ENCODE assay signal across 24 cellular contexts in the genomic region with DNA sequence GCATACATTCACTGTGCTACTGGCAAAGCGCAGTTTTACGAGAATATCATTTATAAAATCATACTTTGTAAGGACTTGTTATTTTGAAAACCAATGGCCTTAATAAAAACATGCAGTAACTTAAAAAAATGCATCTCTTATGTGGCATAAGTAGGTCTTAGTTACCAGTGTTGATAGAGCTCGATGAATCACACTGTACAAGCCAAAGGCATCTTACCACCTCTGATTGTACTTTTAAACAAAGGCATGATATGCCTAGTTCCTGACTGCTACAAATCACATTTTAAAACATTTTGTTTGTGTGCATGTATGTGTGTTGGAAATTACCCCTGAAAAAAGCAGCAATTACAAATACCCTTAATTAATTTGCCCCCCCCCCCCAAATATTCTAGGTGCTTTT. TPM values are rescaled to one million over a fixed set of nuclear protein-coding genes. Genes with fewer than 3 reads are reported as not detected.
DNase-seq lines count a peak whose midpoint lies in the region; ATAC-seq and TF ChIP-seq lines count a peak whose summit lies in the region.
"Had no signal": no experiment of that assay in that cellular context is flagged by ENCODE, and none has a peak within 500 bp of the region (broad histone marks: within the 10 kb centered on the region; RNA-seq: fewer than 3 reads in every experiment).

No MANE protein-coding gene starts in this region.

- H3K27ac Mint-ChIP-seq in CD4-positive, alpha-beta T cell: peak overlapping the region; percentile 87
- H3K27ac Mint-ChIP-seq in activated T-helper 17 cell treated with anti-CD3 and anti-CD28 coated beads, Interleukin-2, amount 50 U/mL, for 72 hours: peak overlapping the region; percentile 65
- H3K27ac Mint-ChIP-seq in natural killer cell treated with Interleukin-12 subunit alpha and Interleukin-12 subunit beta and Interleukin-15 and Interleukin-18, amount 100 ng/mL, for 72 hours: no peak overlapping the region
- H3K27ac Mint-ChIP-seq: progenitor cell of endocrine pancreas had no signal

- H3K9ac ChIP-seq in HUES48 (ENCODE audit: low read depth, low read length) (no peak overlapping the region), iPS-15b (ENCODE audit: low read depth, low read length) (no peak overlapping the region)

- POLR2A ChIA-PET in CD4-positive, alpha-beta T cell (lab: Charles Lee): no interaction called here

- H3K4me1 ChIP-seq in HUES48 (ENCODE audit: control insufficient read depth, insufficient read depth, low read length): peaks cover 39% of the 10 kb centered on the region
- H3K4me1 ChIP-seq in iPS-15b (ENCODE audit: control insufficient read depth, insufficient read depth, low read length): peaks cover 21% of the 10 kb centered on the region
- H3K4me1 ChIP-seq: body of pancreas, Peyer's patch, transverse colon had no signal

- CTCF ChIA-PET in CD4-positive, alpha-beta T cell (lab: Charles Lee): no interaction called here

- H3K27me3 Mint-ChIP-seq in CD4-positive, alpha-beta T cell: no peaks in the 10 kb centered on the region
- H3K27me3 Mint-ChIP-seq in activated T-helper 17 cell treated with anti-CD3 and anti-CD28 coated beads, Interleukin-2, amount 50 U/mL, for 72 hours: no peaks in the 10 kb centered on the region
- H3K27me3 Mint-ChIP-seq in natural killer cell treated with Interleukin-12 subunit alpha and Interleukin-12 subunit beta and Interleukin-15 and Interleukin-18, amount 100 ng/mL, for 72 hours: no peaks in the 10 kb centered on the region
- H3K27me3 Mint-ChIP-seq: progenitor cell of endocrine pancreas had no signal

- no peak overlapping the region for H3K27ac ChIP-seq in CD4-positive, alpha-beta T cell (ENCODE audit: low read depth, low read length)
- peak overlapping the region; percentile 48 for H3K27ac ChIP-seq in HUES48 (ENCODE audit: low read depth, low read length)
- H3K27ac ChIP-seq: body of pancreas, neutrophil, Peyer's patch, transverse colon had no signal

- intact Hi-C loops in CD4-positive, alpha-beta T cell (cut with DNase I, micrococcal nuclease): loop anchor here in 1 of 2 experiments (5.0 to 10.0 kb wide), 2 partner anchors 52 to 186 kb away; no protein-coding TSS in a partner anchor

- H3K36me3 Mint-ChIP-seq in CD4-positive, alpha-beta T cell (ENCODE audit: low read depth): peaks cover 27% of the 10 kb centered on the region
- peaks cover 46% of the 10 kb centered on the region for H3K36me3 Mint-ChIP-seq in activated T-helper 17 cell treated with anti-CD3 and anti-CD28 coated beads, Interleukin-2, amount 50 U/mL, for 72 hours (ENCODE audit: low read depth)
- H3K36me3 Mint-ChIP-seq in natural killer cell treated with Interleukin-12 subunit alpha and Interleukin-12 subunit beta and Interleukin-15 and Interleukin-18, amount 100 ng/mL, for 72 hours: no peaks in the 10 kb centered on the region

- DNase-seq in CD4-positive, alpha-beta T cell: no peak
- DNase-seq in natural killer cell treated with Interleukin-12 subunit alpha and Interleukin-12 subunit beta and Interleukin-15 and Interleukin-18, amount 100 ng/mL, for 72 hours (ENCODE audit: low spot score): no peak
- DNase-seq in stimulated activated naive CD4-positive, alpha-beta T cell treated with Interleukin-2 at 50 U/mL for 16 hours (lab: John Stamatoyannopoulos, UW): no peak
- DNase-seq: body of pancreas, cerebellar nuclear complex, DMS 273 treated with DMSO at 0.1 percent for 48 hours, foreskin fibroblast, NCI-H1694, NCI-H446, NCI-H748 treated with DMSO at 0.1 percent for 48 hours, Peyer's patch, SHP77 treated with DMSO at 0.1 percent for 48 hours, T-helper 9 cell, transverse colon had no signal

- no peaks in the 10 kb centered on the region for H3K27me3 ChIP-seq in CD4-positive, alpha-beta T cell (ENCODE audit: control insufficient read depth, insufficient read depth, low read length)
- H3K27me3 ChIP-seq in HUES48 (ENCODE audit: control insufficient read depth, insufficient read depth, low read length) (no peaks in the 10 kb centered on the region), iPS-15b (ENCODE audit: control insufficient read depth, insufficient read depth, low read length) (no peaks in the 10 kb centered on the region)
- H3K27me3 ChIP-seq: body of pancreas, neutrophil, Peyer's patch, transverse colon had no signal

- no peaks in the 10 kb centered on the region for H3K9me3 Mint-ChIP-seq in CD4-positive, alpha-beta T cell
- no peaks in the 10 kb centered on the region for H3K9me3 Mint-ChIP-seq in activated T-helper 17 cell treated with anti-CD3 and anti-CD28 coated beads, Interleukin-2, amount 50 U/mL, for 72 hours
- H3K9me3 Mint-ChIP-seq in natural killer cell treated with Interleukin-12 subunit alpha and Interleukin-12 subunit beta and Interleukin-15 and Interleukin-18, amount 100 ng/mL, for 72 hours: no peaks in the 10 kb centered on the region

- no peaks in the 10 kb centered on the region for H3K9me3 ChIP-seq in CD4-positive, alpha-beta T cell (ENCODE audit: control insufficient read depth, low read length)
- H3K9me3 ChIP-seq in HUES48 (ENCODE audit: control insufficient read depth, insufficient read depth, low read length): no peaks in the 10 kb centered on the region
- H3K9me3 ChIP-seq in iPS-15b (ENCODE audit: control insufficient read depth, insufficient read depth, low read length): no peaks in the 10 kb centered on the region
- H3K9me3 ChIP-seq: body of pancreas, neutrophil, Peyer's patch, transverse colon had no signal

- H3K4me3 Mint-ChIP-seq in CD4-positive, alpha-beta T cell: peak overlapping the region; percentile 20
- peak overlapping the region; percentile 60 for H3K4me3 Mint-ChIP-seq in activated T-helper 17 cell treated with anti-CD3 and anti-CD28 coated beads, Interleukin-2, amount 50 U/mL, for 72 hours
- no peak overlapping the region for H3K4me3 Mint-ChIP-seq in natural killer cell treated with Interleukin-12 subunit alpha and Interleukin-12 subunit beta and Interleukin-15 and Interleukin-18, amount 100 ng/mL, for 72 hours

- no peak for TF ChIP-seq CTCF in CD4-positive, alpha-beta T cell (IDR thresholded peaks at IDR 0.05)

- H3K4me3 ChIP-seq in HUES48 (ENCODE audit: low read depth, low read length): no peak overlapping the region
- H3K4me3 ChIP-seq in iPS-15b (ENCODE audit: low read depth, low read length): peak overlapping the region; percentile 5
- H3K4me3 ChIP-seq: body of pancreas, Peyer's patch, transverse colon had no signal

- no peak for ATAC-seq in CD4-positive, alpha-beta T cell (ENCODE audit: poor library complexity)
- ATAC-seq in activated T-helper 17 cell treated with anti-CD3 and anti-CD28 coated beads, Interleukin-2, amount 50 U/mL, for 72 hours (replicated peaks): peak; percentile 43
- no peak for ATAC-seq in natural killer cell treated with Interleukin-12 subunit alpha and Interleukin-12 subunit beta and Interleukin-15 and Interleukin-18, amount 100 ng/mL, for 72 hours
- no peak for ATAC-seq in HG03439 (IDR thresholded peaks at IDR 0.05; ENCODE audit: unreplicated experiment)
- ATAC-seq in GM18909 (IDR thresholded peaks at IDR 0.05; ENCODE audit: poor library complexity, unreplicated experiment): no peak
- ATAC-seq: body of pancreas, esophagus mucosa, HCT116, sciatic nerve had no signal

- peaks cover 43% of the 10 kb centered on the region for H3K4me1 Mint-ChIP-seq in CD4-positive, alpha-beta T cell (ENCODE audit: low read depth)
- H3K4me1 Mint-ChIP-seq in activated T-helper 17 cell treated with anti-CD3 and anti-CD28 coated beads, Interleukin-2, amount 50 U/mL, for 72 hours: peaks cover 6% of the 10 kb centered on the region
- no peaks in the 10 kb centered on the region for H3K4me1 Mint-ChIP-seq in natural killer cell treated with Interleukin-12 subunit alpha and Interleukin-12 subunit beta and Interleukin-15 and Interleukin-18, amount 100 ng/mL, for 72 hours (ENCODE audit: low read depth in 2 of 2)

- H3K36me3 ChIP-seq in HUES48 (ENCODE audit: control insufficient read depth, insufficient read depth, low read length): no peaks in the 10 kb centered on the region
- no peaks in the 10 kb centered on the region for H3K36me3 ChIP-seq in iPS-15b (ENCODE audit: control insufficient read depth, insufficient read depth, low read length)
- H3K36me3 ChIP-seq: Peyer's patch, transverse colon had no signal

RNA-seq across cellular contexts. Expression of a gene that starts 58.5 kb away (rescaled TPM):
- total RNA-seq in CD4-positive, alpha-beta T cell: 10 to 100 TPM; 24.7 to 25.6 TPM
- 10 to 100 TPM; 22.0 to 25.1 TPM for total RNA-seq in activated T-helper 17 cell treated with anti-CD3 and anti-CD28 coated beads, Interleukin-2, amount 50 U/mL, for 72 hours
- 10 to 100 TPM; 21.3 to 28.2 TPM for total RNA-seq in natural killer cell treated with Interleukin-12 subunit alpha and Interleukin-12 subunit beta and Interleukin-15 and Interleukin-18, amount 100 ng/mL, for 72 hours

Comparison
In these comparisons a context has a peak if more than half of its experiments do, and no peak if none do; other contexts are left out.
1. H3K27ac Mint-ChIP-seq: peak in CD4-positive, alpha-beta T cell (single experiment) and activated T-helper 17 cell treated with anti-CD3 and anti-CD28 coated beads, Interleukin-2, amount 50 U/mL, for 72 hours (single experiment); none in natural killer cell treated with Interleukin-12 subunit alpha and Interleukin-12 subunit beta and Interleukin-15 and Interleukin-18, amount 100 ng/mL, for 72 hours (0 of 2).